In the genomic region with DNA sequence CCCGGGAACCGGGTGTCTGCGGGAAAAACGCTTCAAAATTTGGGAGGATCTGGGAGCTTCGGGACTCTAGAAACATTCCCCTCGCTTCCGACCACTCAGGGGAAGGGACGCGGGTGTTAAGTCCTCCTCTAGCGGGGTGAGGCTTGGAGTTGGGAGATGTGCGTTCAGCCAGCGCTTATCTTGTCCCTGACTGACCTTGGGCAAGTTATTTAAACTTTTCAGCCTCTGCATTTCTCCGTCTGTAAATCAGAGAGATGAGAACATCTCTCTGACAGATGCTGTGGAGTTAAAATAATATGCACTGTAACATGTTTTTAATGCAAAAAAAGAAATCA, we compare ENCODE assay signal across 10 cellular contexts.
DNase-seq lines count a peak whose midpoint lies in the region; FAIRE-seq and TF ChIP-seq lines count a peak whose summit lies in the region.
"Had no signal": no experiment of that assay in that cellular context is flagged by ENCODE, and none has a peak within 500 bp of the region (broad histone marks: within the 10 kb centered on the region; RNA-seq: fewer than 3 reads in every experiment).

No MANE protein-coding gene starts in this region.

- no peak for TF ChIP-seq CTCF in astrocyte (IDR thresholded peaks at IDR 0.05; ENCODE audit: insufficient read depth, low read depth, low read length)
- no peak for TF ChIP-seq CTCF in stomach (IDR thresholded peaks at IDR 0.05)

- peaks cover 26% of the 10 kb centered on the region for H3K27me3 ChIP-seq in astrocyte (ENCODE audit: insufficient read depth, low read length)
- peaks cover 47% of the 10 kb centered on the region for H3K27me3 ChIP-seq in iPS-18a (ENCODE audit: control insufficient read depth, insufficient read depth, low read length)
- peaks cover 15 to 79% (median 35%) of the 10 kb centered on the region in 3 donors for H3K27me3 ChIP-seq in stomach

- WGBS in stomach, 5 donors, result 2 to 7% (median 2%) methylated on average over 10 to 13 of the region's 13 CpGs

- no peak for FAIRE-seq in astrocyte (lab: Jason Lieb, UNC)

- H3K4me1 ChIP-seq in astrocyte (ENCODE audit: insufficient read depth, low read length), result peaks cover 7% of the 10 kb centered on the region
- H3K4me1 ChIP-seq in iPS-18a (ENCODE audit: control insufficient read depth, low read depth, low read length), result no peaks in the 10 kb centered on the region
- peaks cover 6 to 18% (median 14%) of the 10 kb centered on the region in 4 donors for H3K4me1 ChIP-seq in stomach

- H3K4me3 ChIP-seq in astrocyte (ENCODE audit: insufficient read depth, low read depth, low read length), result peak overlapping the region; percentile 50
- peak overlapping the region; percentile 55 for H3K4me3 ChIP-seq in iPS-18a (ENCODE audit: low read length)
- peak overlapping the region in 3 of 4 donors; percentile 33 to 42 (median 36) for H3K4me3 ChIP-seq in stomach
- H3K4me3 ChIP-seq: left lung had no signal

- DNase-seq in DMS53 (lab: John Stamatoyannopoulos, UW) (peak; percentile 15), DMS53 treated with DMSO at 0.1 percent for 48 hours (lab: John Stamatoyannopoulos, UW; ENCODE audit: unreplicated experiment) (no peak), astrocyte (ENCODE audit: low read depth) (no peak), stomach (no peak), NCI-H510A treated with DMSO at 0.1 percent for 48 hours (lab: John Stamatoyannopoulos, UW) (no peak), NCI-H524 treated with DMSO at 0.1 percent for 48 hours (lab: John Stamatoyannopoulos, UW) (no peak), erythroblast (lab: John Stamatoyannopoulos, UW) (no peak)

- H2AFZ ChIP-seq in astrocyte (ENCODE audit: low read depth, low read length), result peak overlapping the region; percentile 81

- H3K36me3 ChIP-seq in astrocyte (ENCODE audit: insufficient read depth, low read length) (no peaks in the 10 kb centered on the region), iPS-18a (ENCODE audit: control insufficient read depth, low read depth, low read length) (no peaks in the 10 kb centered on the region), stomach (no peaks in the 10 kb centered on the region)
- H3K36me3 ChIP-seq: left lung had no signal

- no peaks in the 10 kb centered on the region for H3K36me3 Mint-ChIP-seq in astrocyte (ENCODE audit: low read depth, unreplicated experiment)

- H3K9ac ChIP-seq in astrocyte (ENCODE audit: low read length) (peak overlapping the region; percentile 65), iPS-18a (ENCODE audit: low read length) (no peak overlapping the region)

- intact Hi-C loops in stomach (cut with DNase I; ENCODE audit: low total_unique reads), result no loop called here

- H3K4me3 Mint-ChIP-seq in astrocyte (ENCODE audit: unreplicated experiment), result peak overlapping the region; percentile 88
- H3K4me3 Mint-ChIP-seq: T-helper 1 cell treated with Interleukin-12 subunit alpha and Interleukin-12 subunit beta and Interleukin-4 antibody, amounts not matched to agents 30 μg/mL and 1 μg/mL, for 36 hours had no signal

- H3K9me3 ChIP-seq in astrocyte (ENCODE audit: insufficient read depth, low read depth, low read length), result no peaks in the 10 kb centered on the region
- no peaks in the 10 kb centered on the region for H3K9me3 ChIP-seq in iPS-18a (ENCODE audit: control insufficient read depth, low read depth, low read length)
- H3K9me3 ChIP-seq in stomach, result no peaks in the 10 kb centered on the region
- H3K9me3 ChIP-seq: left lung had no signal

- no peaks in the 10 kb centered on the region for H3K79me2 ChIP-seq in astrocyte (ENCODE audit: insufficient read depth, low read length)

- H3K9me3 Mint-ChIP-seq in astrocyte (ENCODE audit: unreplicated experiment), result peaks cover 3% of the 10 kb centered on the region
- H3K9me3 Mint-ChIP-seq: T-helper 1 cell treated with Interleukin-12 subunit alpha and Interleukin-12 subunit beta and Interleukin-4 antibody, amounts not matched to agents 30 μg/mL and 1 μg/mL, for 36 hours had no signal

- H4K20me1 ChIP-seq in astrocyte (ENCODE audit: insufficient read depth, low read length), result no peaks in the 10 kb centered on the region

- no peak overlapping the region for H3K27ac ChIP-seq in astrocyte (ENCODE audit: low read depth, low read length)
- no peak overlapping the region for H3K27ac ChIP-seq in iPS-18a (ENCODE audit: low read length)
- no peak overlapping the region for H3K27ac ChIP-seq in stomach
- H3K27ac ChIP-seq: left lung had no signal

- peaks cover 3% of the 10 kb centered on the region for H3K4me1 Mint-ChIP-seq in astrocyte (ENCODE audit: low read depth, unreplicated experiment)

- H3K27me3 Mint-ChIP-seq in astrocyte (ENCODE audit: low read depth, unreplicated experiment), result peaks cover 16% of the 10 kb centered on the region

- no peak for TF ChIP-seq EP300 in stomach (IDR thresholded peaks at IDR 0.05)

- H3K4me2 ChIP-seq in astrocyte (ENCODE audit: low read length), result peak overlapping the region; percentile 83

- TF ChIP-seq POLR2A in stomach (IDR thresholded peaks at IDR 0.05) (no peak), erythroblast (IDR thresholded peaks at IDR 0.05; ENCODE audit: low read length) (no peak)

- H3K27ac Mint-ChIP-seq in astrocyte (ENCODE audit: unreplicated experiment), result peak overlapping the region; percentile 30
- H3K27ac Mint-ChIP-seq: T-helper 1 cell treated with Interleukin-12 subunit alpha and Interleukin-12 subunit beta and Interleukin-4 antibody, amounts not matched to agents 30 μg/mL and 1 μg/mL, for 36 hours had no signal
